23 cellular contexts compared by ENCODE assay signal in genomic region chr20:11853359-11853758, GRCh38.
"Had no signal": no experiment of that assay in that cellular context is flagged by ENCODE, and none has a peak within 500 bp of the region (broad histone marks: within the 10 kb centered on the region; RNA-seq: fewer than 3 reads in every experiment).

No MANE protein-coding gene starts in this region.

- H3K4me1 Mint-ChIP-seq: activated T-helper 17 cell treated with anti-CD3 and anti-CD28 coated beads, Interleukin-2, amount 50 U/mL, for 72 hours; naive thymus-derived CD8-positive, alpha-beta T cell had no signal

- H3K27ac Mint-ChIP-seq: activated naive CD4-positive, alpha-beta T cell treated with anti-CD3 and anti-CD28 coated beads, Interleukin-2, amount 50 U/mL, for 72 hours; activated T-cell treated with anti-CD3 and anti-CD28 coated beads, Interleukin-2, amount 50 U/mL, for 24 hours; activated T-helper 17 cell treated with anti-CD3 and anti-CD28 coated beads, Interleukin-2, amount 50 U/mL, for 72 hours; dendritic cell treated with granulocyte-macrophage colony-stimulating factor and Interleukin-4, amounts not matched to agents 40 ng/mL and 50 ng/mL, for 4 days; mesothelial cell of epicardium; naive thymus-derived CD8-positive, alpha-beta T cell had no signal

- H3K27me3 Mint-ChIP-seq: activated T-cell treated with anti-CD3 and anti-CD28 coated beads, Interleukin-2, amount 50 U/mL, for 24 hours; activated T-helper 17 cell treated with anti-CD3 and anti-CD28 coated beads, Interleukin-2, amount 50 U/mL, for 72 hours; dendritic cell treated with granulocyte-macrophage colony-stimulating factor and Interleukin-4, amounts not matched to agents 40 ng/mL and 50 ng/mL, for 4 days had no signal

- H3K4me3 ChIP-seq: adrenal gland, gastroesophageal sphincter, lower lobe of right lung, ovary, prostate gland, spleen, upper lobe of right lung had no signal

- H3K27me3 ChIP-seq: adrenal gland, gastroesophageal sphincter, ovary, spleen, upper lobe of right lung had no signal

- H3K4me1 ChIP-seq: lower lobe of right lung, prostate gland, spleen, upper lobe of right lung had no signal

- H3K27ac ChIP-seq: adrenal gland, gastroesophageal sphincter, lower lobe of right lung, ovary, prostate gland, spleen, upper lobe of right lung had no signal

- H3K9me3 ChIP-seq: adrenal gland, gastroesophageal sphincter, lower lobe of right lung, ovary, prostate gland, upper lobe of right lung had no signal

- H3K4me3 Mint-ChIP-seq: activated T-cell treated with anti-CD3 and anti-CD28 coated beads, Interleukin-2, amount 50 U/mL, for 24 hours; activated T-helper 17 cell treated with anti-CD3 and anti-CD28 coated beads, Interleukin-2, amount 50 U/mL, for 72 hours; dendritic cell treated with granulocyte-macrophage colony-stimulating factor and Interleukin-4, amounts not matched to agents 40 ng/mL and 50 ng/mL, for 4 days; mesothelial cell of epicardium; naive thymus-derived CD8-positive, alpha-beta T cell had no signal

- H3K36me3 ChIP-seq: adrenal gland, gastroesophageal sphincter, lower lobe of right lung, ovary, prostate gland, spleen, upper lobe of right lung had no signal

- ATAC-seq: activated naive CD4-positive, alpha-beta T cell treated with anti-CD3 and anti-CD28 coated beads, Interleukin-2, amount 50 U/mL, for 72 hours; activated T-helper 17 cell treated with anti-CD3 and anti-CD28 coated beads, Interleukin-2, amount 50 U/mL, for 72 hours; gastroesophageal sphincter; lower lobe of right lung; naive thymus-derived CD8-positive, alpha-beta T cell; upper lobe of right lung had no signal

- DNase-seq: activated CD4-positive, alpha-beta T cell treated with anti-CD3 and anti-CD28 coated beads, Interleukin-2, amount 50 U/mL, for 4 hours; activated CD8-positive, alpha-beta memory T cell treated with anti-CD3 and anti-CD28 coated beads for 24 hours; activated CD8-positive, alpha-beta memory T cell treated with anti-CD3 and anti-CD28 coated beads, Interleukin-2, amount 50 U/mL, for 4 hours; activated T-cell treated with anti-CD3 and anti-CD28 coated beads, Interleukin-2, amount 50 U/mL, for 24 hours; adrenal gland; cerebellar nuclear complex; effector CD4-positive, alpha-beta T cell; head of caudate nucleus; kidney; lower lobe of right lung; naive thymus-derived CD8-positive, alpha-beta T cell; ovary; spleen; stimulated activated CD4-positive, alpha-beta T cell treated with anti-CD3 and anti-CD28 coated beads, Interleukin-4, amount 100 ng/mL, for 1 hour; stimulated activated naive CD4-positive, alpha-beta T cell treated with Interleukin-2 at 50 U/mL for 16 hours; T-helper 9 cell; upper lobe of right lung had no signal
